Comparison of ENCODE assay signal across 1 cellular context in genomic region chr6:161360505-161360904, GRCh38.
TF ChIP-seq lines count a peak whose summit lies in the region.

No MANE protein-coding gene starts in this region.

TF ChIP-seq in K562, 482 proteins besides CTCF, POLR2A, EP300 and RAD21 (continued from another document):
- TF ChIP-seq RREB1 (CRISPR knock-in tag; IDR thresholded peaks at IDR 0.05) = no peak
- TF ChIP-seq TCF3 (CRISPR knock-in tag; IDR thresholded peaks at IDR 0.05) = peak; percentile 59
- TF ChIP-seq, protein P1, sequence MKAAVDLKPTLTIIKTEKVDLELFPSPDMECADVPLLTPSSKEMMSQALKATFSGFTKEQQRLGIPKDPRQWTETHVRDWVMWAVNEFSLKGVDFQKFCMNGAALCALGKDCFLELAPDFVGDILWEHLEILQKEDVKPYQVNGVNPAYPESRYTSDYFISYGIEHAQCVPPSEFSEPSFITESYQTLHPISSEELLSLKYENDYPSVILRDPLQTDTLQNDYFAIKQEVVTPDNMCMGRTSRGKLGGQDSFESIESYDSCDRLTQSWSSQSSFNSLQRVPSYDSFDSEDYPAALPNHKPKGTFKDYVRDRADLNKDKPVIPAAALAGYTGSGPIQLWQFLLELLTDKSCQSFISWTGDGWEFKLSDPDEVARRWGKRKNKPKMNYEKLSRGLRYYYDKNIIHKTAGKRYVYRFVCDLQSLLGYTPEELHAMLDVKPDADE (conservative IDR thresholded peaks at IDR 0.05; ENCODE audit: control insufficient read depth, low read depth, low read length) = no peak
- no peak for TF ChIP-seq PTTG1 (tag; IDR thresholded peaks at IDR 0.05; ENCODE audit: low read depth)
- no peak for TF ChIP-seq TRIM28 (IDR thresholded peaks at IDR 0.05)
- TF ChIP-seq JUND (IDR thresholded peaks at IDR 0.05; ENCODE audit: borderline replicate concordance, low read depth, low read length) = no peak
- no peak for TF ChIP-seq JUND (tag; IDR thresholded peaks at IDR 0.05; ENCODE audit: borderline replicate concordance, low read depth, low read length)
- TF ChIP-seq TCF7 (IDR thresholded peaks at IDR 0.05; ENCODE audit: borderline replicate concordance) = no peak
